9 cellular contexts compared by ENCODE assay signal in genomic region chr19:29044037-29044436, GRCh38.
"Had no signal": no experiment of that assay in that cellular context is flagged by ENCODE, and none has a peak within 500 bp of the region (broad histone marks: within the 10 kb centered on the region; RNA-seq: fewer than 3 reads in every experiment).

No MANE protein-coding gene starts in this region.

- H3K27ac ChIP-seq: GM23248 had no signal

- DNase-seq: GM23248, GOT3, H7, H9, HCEC 1CT, HFFc6 had no signal

- H2AFZ ChIP-seq: GM23248 had no signal

- H3K9me3 ChIP-seq: HAP-1 had no signal

- H3K36me3 ChIP-seq: HAP-1 had no signal

- ATAC-seq: GM23338, HCT116 had no signal

- H3K4me3 Mint-ChIP-seq: GM23338, H9, HFFc6 had no signal

- H3K9me3 Mint-ChIP-seq: GM23338 had no signal

- H3K4me1 ChIP-seq: HAP-1 had no signal

- H3K4me2 ChIP-seq: GM23338 had no signal

- H3K9ac ChIP-seq: GM23248 had no signal

- H3K27ac Mint-ChIP-seq: GM23338, H9, HFFc6 had no signal

- H3K4me3 ChIP-seq: GM23248, GM23338, HAP-1 had no signal
